ENCODE assay signal across 12 cellular contexts in the genomic region with DNA sequence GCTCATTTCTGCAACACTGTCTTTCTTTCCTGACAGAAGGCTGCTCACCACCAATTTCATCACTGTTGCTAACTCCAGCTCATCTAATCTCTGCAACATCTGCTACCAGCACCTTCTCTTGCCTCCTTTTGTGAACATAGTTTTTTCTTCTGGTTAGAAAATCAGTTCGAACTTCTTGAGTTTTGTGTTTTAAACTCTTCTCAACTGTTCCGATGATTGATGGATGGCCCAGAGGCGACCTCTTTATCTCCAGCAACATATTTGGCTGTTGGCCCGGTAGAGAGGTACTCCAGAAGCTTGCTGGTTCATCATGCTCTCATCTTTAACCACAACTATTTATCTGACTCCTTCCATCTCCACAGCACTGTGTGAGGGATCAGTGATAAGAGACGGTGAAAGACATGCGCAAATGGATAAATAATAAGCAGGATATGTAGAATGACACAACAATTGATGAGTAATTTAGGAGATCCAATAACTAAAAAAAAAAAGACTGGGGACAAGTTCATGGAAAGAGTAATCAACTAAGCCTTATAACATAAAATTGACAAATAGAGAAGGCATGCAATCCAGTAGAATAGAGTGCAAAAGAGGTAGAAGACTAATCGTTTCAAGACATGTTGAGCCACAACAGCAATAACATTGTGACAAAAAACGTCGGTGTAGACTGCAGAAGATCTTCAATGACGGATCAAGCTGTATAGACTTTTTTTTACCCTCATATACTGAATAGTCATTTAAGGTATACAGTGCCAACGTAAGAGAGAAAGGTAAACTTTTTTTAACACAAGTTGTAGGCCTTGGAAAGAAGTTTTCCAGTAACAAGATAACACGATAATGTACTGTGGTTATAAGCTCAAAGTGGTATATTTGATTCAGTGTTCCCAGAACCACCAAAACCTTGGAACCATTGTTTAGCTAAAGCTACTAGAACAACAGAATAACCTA.
A peak's percentile ranks its signal among the peaks of the same experiment; 100 is the strongest.
DNase-seq lines count a peak whose midpoint lies in the region; ATAC-seq lines count a peak whose summit lies in the region.
"Had no signal": no experiment of that assay in that cellular context is flagged by ENCODE, and none has a peak within 500 bp of the region (broad histone marks: within the 10 kb centered on the region; RNA-seq: fewer than 3 reads in every experiment).

No MANE protein-coding gene starts in this region.

- peak; percentile 15 for DNase-seq in Ammon's horn (ENCODE audit: low spot score)
- peak; percentile 14 for DNase-seq in HS-27A (ENCODE audit: low read depth)
- DNase-seq in T1000 (lab: John Stamatoyannopoulos, UW), result peak; percentile 15
- no peak for DNase-seq in left ventricle myocardium superior
- DNase-seq in CD1c-positive myeloid dendritic cell (ENCODE audit: extremely low spot score), result no peak
- no peak for DNase-seq in NCI-H446 treated with DMSO at 0.1 percent for 48 hours (lab: John Stamatoyannopoulos, UW)
- no peak for DNase-seq in cortex of kidney (lab: John Stamatoyannopoulos, UW)
- DNase-seq: activated T-cell treated with anti-CD3 and anti-CD28 coated beads, Interleukin-2, amount 50 U/mL, for 1 hour; dermis blood vessel endothelial cell; T-helper 17 cell had no signal

- ATAC-seq in left ventricle myocardium superior (peak; percentile 57), GM21576 (IDR thresholded peaks at IDR 0.05; ENCODE audit: unreplicated experiment) (no peak)
- ATAC-seq: GM23338, T-helper 17 cell had no signal

- intact Hi-C loops in left ventricle myocardium superior (cut with micrococcal nuclease), result no loop called here

Comparison
In these comparisons a context has a peak if more than half of its experiments do, and no peak if none do; other contexts are left out.
1. DNase-seq: peak in Ammon's horn (single experiment), HS-27A (single experiment) and T1000 (single experiment); none in left ventricle myocardium superior (single experiment), CD1c-positive myeloid dendritic cell (single experiment), NCI-H446 treated with DMSO at 0.1 percent for 48 hours (single experiment) and cortex of kidney (single experiment).